23 cellular contexts compared by ENCODE assay signal in genomic region chr4:175422331-175422730, GRCh38.
DNase-seq lines count a peak whose midpoint lies in the region; ATAC-seq and TF ChIP-seq lines count a peak whose summit lies in the region.
"Had no signal": no experiment of that assay in that cellular context is flagged by ENCODE, and none has a peak within 500 bp of the region (broad histone marks: within the 10 kb centered on the region; RNA-seq: fewer than 3 reads in every experiment).

No MANE protein-coding gene starts in this region.

- no CpG with 5 or more reads among the region's 2 CpGs for WGBS in mesenchymal stem cell

- CTCF ChIA-PET in Caco-2 (lab: Charles Lee) = no interaction called here

- H3K4me1 Mint-ChIP-seq in Caco-2 (ENCODE audit: low read depth, unreplicated experiment) = peaks cover 7% of the 10 kb centered on the region
- no peaks in the 10 kb centered on the region for H3K4me1 Mint-ChIP-seq in natural killer cell treated with Interleukin-12 subunit alpha and Interleukin-12 subunit beta and Interleukin-15 and Interleukin-18, amount 100 ng/mL, for 72 hours (ENCODE audit: low read depth in 2 of 2)
- H3K4me1 Mint-ChIP-seq: activated CD4-positive, alpha-beta T cell treated with anti-CD3 and anti-CD28 coated beads for 36 hours; CD14-positive monocyte; central memory CD8-positive, alpha-beta T cell; naive thymus-derived CD4-positive, alpha-beta T cell had no signal

- H3K18ac ChIP-seq in mesenchymal stem cell (ENCODE audit: low read depth in 1 of 2, low read length in 2 of 2) = no peak overlapping the region

- H3K4me1 ChIP-seq in mesenchymal stem cell (ENCODE audit: control insufficient read depth, insufficient read depth, low read depth, low read length) = peaks cover 2% of the 10 kb centered on the region
- peaks cover 5% of the 10 kb centered on the region; the same call in 1 of the 2 replicates for H3K4me1 ChIP-seq in Caco-2
- H3K4me1 ChIP-seq: sigmoid colon had no signal

- no peak overlapping the region for H4K91ac ChIP-seq in mesenchymal stem cell (ENCODE audit: low read length)

- H4K8ac ChIP-seq in mesenchymal stem cell (ENCODE audit: low read length) = no peak overlapping the region

- H3K27ac Mint-ChIP-seq in Caco-2 (ENCODE audit: unreplicated experiment) = no peak overlapping the region
- no peak overlapping the region for H3K27ac Mint-ChIP-seq in natural killer cell treated with Interleukin-12 subunit alpha and Interleukin-12 subunit beta and Interleukin-15 and Interleukin-18, amount 100 ng/mL, for 72 hours
- H3K27ac Mint-ChIP-seq: activated CD4-positive, alpha-beta T cell treated with anti-CD3 and anti-CD28 coated beads for 36 hours; naive thymus-derived CD4-positive, alpha-beta T cell had no signal

- no TSS peak for BruUV-seq in Caco-2 (replicated peaks; lab: Mats Ljungman, UMichigan)

- no peak overlapping the region for H2AK5ac ChIP-seq in mesenchymal stem cell (ENCODE audit: low read length, severe bottlenecking)

- H3K4ac ChIP-seq in mesenchymal stem cell (ENCODE audit: low read depth in 1 of 2, low read length in 2 of 2) = no peak overlapping the region

- no peaks in the 10 kb centered on the region for H3K9me3 Mint-ChIP-seq in Caco-2 (ENCODE audit: unreplicated experiment)
- peaks cover 12% of the 10 kb centered on the region for H3K9me3 Mint-ChIP-seq in natural killer cell treated with Interleukin-12 subunit alpha and Interleukin-12 subunit beta and Interleukin-15 and Interleukin-18, amount 100 ng/mL, for 72 hours
- H3K9me3 Mint-ChIP-seq: activated T-cell treated with anti-CD3 and anti-CD28 coated beads, Interleukin-2, amount 50 U/mL, for 4 hours had no signal

- peaks cover 7% of the 10 kb centered on the region for H3K9me3 ChIP-seq in mesenchymal stem cell (ENCODE audit: control insufficient read depth, low read length)
- H3K9me3 ChIP-seq in Caco-2 = no peaks in the 10 kb centered on the region
- H3K9me3 ChIP-seq in WERI-Rb-1 (ENCODE audit: severe bottlenecking) = no peaks in the 10 kb centered on the region

- H3K4me3 ChIP-seq in mesenchymal stem cell (ENCODE audit: insufficient read depth in 1 of 2, low read depth in 1 of 2, low read length in 2 of 2) (no peak overlapping the region), Caco-2 (ENCODE audit: low read depth, low read length) (no peak overlapping the region), WERI-Rb-1 (ENCODE audit: low read depth, low read length) (no peak overlapping the region)
- H3K4me3 ChIP-seq: PC-9, sigmoid colon had no signal

- no peaks in the 10 kb centered on the region for H3K79me1 ChIP-seq in mesenchymal stem cell (replicated peaks; ENCODE audit: low read length, poor library complexity, severe bottlenecking)

- H3K4me2 ChIP-seq in mesenchymal stem cell (ENCODE audit: low read length, poor library complexity, severe bottlenecking) = no peak overlapping the region
- H3K4me2 ChIP-seq: PC-9 had no signal

- no peak overlapping the region for H2BK120ac ChIP-seq in mesenchymal stem cell (ENCODE audit: low read depth, low read length)

- POLR2A ChIA-PET in Caco-2 (lab: Charles Lee) = no interaction called here

- H3K36me3 Mint-ChIP-seq in Caco-2 (ENCODE audit: insufficient read depth, unreplicated experiment) = no peaks in the 10 kb centered on the region
- H3K36me3 Mint-ChIP-seq in natural killer cell treated with Interleukin-12 subunit alpha and Interleukin-12 subunit beta and Interleukin-15 and Interleukin-18, amount 100 ng/mL, for 72 hours = no peaks in the 10 kb centered on the region
- H3K36me3 Mint-ChIP-seq: CD14-positive monocyte had no signal

- H3K27me3 ChIP-seq in mesenchymal stem cell (ENCODE audit: control insufficient read depth in 1 of 2, insufficient read depth in 1 of 2, low read length in 2 of 2) (no peaks in the 10 kb centered on the region), Caco-2 (replicated peaks; ENCODE audit: control insufficient read depth, insufficient read depth, low read length) (no peaks in the 10 kb centered on the region), WERI-Rb-1 (ENCODE audit: insufficient read depth, low read depth, severe bottlenecking) (no peaks in the 10 kb centered on the region)
- H3K27me3 ChIP-seq: sigmoid colon had no signal

- H3K9ac ChIP-seq in mesenchymal stem cell (ENCODE audit: low read length) = no peak overlapping the region

- no peaks in the 10 kb centered on the region for H3K27me3 Mint-ChIP-seq in Caco-2 (ENCODE audit: insufficient read depth, unreplicated experiment)
- H3K27me3 Mint-ChIP-seq in natural killer cell treated with Interleukin-12 subunit alpha and Interleukin-12 subunit beta and Interleukin-15 and Interleukin-18, amount 100 ng/mL, for 72 hours = no peaks in the 10 kb centered on the region
- H3K27me3 Mint-ChIP-seq: activated CD4-positive, alpha-beta T cell treated with anti-CD3 and anti-CD28 coated beads for 36 hours; central memory CD8-positive, alpha-beta T cell; naive thymus-derived CD4-positive, alpha-beta T cell had no signal

- peak overlapping the region; percentile 63 for H3K27ac ChIP-seq in mesenchymal stem cell (ENCODE audit: low read length, poor library complexity, severe bottlenecking)
- H3K27ac ChIP-seq in WERI-Rb-1 = no peak overlapping the region
- H3K27ac ChIP-seq: PC-9, sigmoid colon had no signal

- TF ChIP-seq CTCF in Caco-2 (IDR thresholded peaks at IDR 0.05; ENCODE audit: insufficient read depth in 1 of 2, low read depth in 1 of 2, low read length in 1 of 2, severe bottlenecking in 1 of 2, unreplicated experiment in 1 of 2) (no peak), WERI-Rb-1 (IDR thresholded peaks at IDR 0.05; ENCODE audit: low read depth, low read length) (no peak)

- H3K4me3 Mint-ChIP-seq in Caco-2 (ENCODE audit: unreplicated experiment) = no peak overlapping the region
- no peak overlapping the region for H3K4me3 Mint-ChIP-seq in natural killer cell treated with Interleukin-12 subunit alpha and Interleukin-12 subunit beta and Interleukin-15 and Interleukin-18, amount 100 ng/mL, for 72 hours
- H3K4me3 Mint-ChIP-seq: activated CD4-positive, alpha-beta T cell treated with anti-CD3 and anti-CD28 coated beads for 36 hours; activated T-cell treated with anti-CD3 and anti-CD28 coated beads, Interleukin-2, amount 50 U/mL, for 4 hours; CD14-positive monocyte; central memory CD8-positive, alpha-beta T cell; naive thymus-derived CD4-positive, alpha-beta T cell had no signal

- H2AFZ ChIP-seq in mesenchymal stem cell (ENCODE audit: low read depth, low read length) = no peak overlapping the region
- H2AFZ ChIP-seq: PC-9 had no signal

- H2BK15ac ChIP-seq in mesenchymal stem cell (ENCODE audit: low read depth, poor library complexity, severe bottlenecking) = no peak overlapping the region

- no peak for ATAC-seq in HG03439 (IDR thresholded peaks at IDR 0.05; ENCODE audit: unreplicated experiment)
- ATAC-seq in natural killer cell treated with Interleukin-12 subunit alpha and Interleukin-12 subunit beta and Interleukin-15 and Interleukin-18, amount 100 ng/mL, for 72 hours = no peak
- ATAC-seq: activated CD4-positive, alpha-beta T cell treated with anti-CD3 and anti-CD28 coated beads for 36 hours; activated T-cell treated with anti-CD3 and anti-CD28 coated beads, Interleukin-2, amount 50 U/mL, for 4 hours; left colon; naive thymus-derived CD4-positive, alpha-beta T cell had no signal

- no peak overlapping the region for H2BK12ac ChIP-seq in mesenchymal stem cell (ENCODE audit: low read length in 2 of 2)

- DNase-seq in AG08396 (ENCODE audit: low spot score) (peak; percentile 35), LHCN-M2 (ENCODE audit: low read depth) (peak; percentile 65), dedifferentiated amniotic fluid mesenchymal stem cell (ENCODE audit: extremely low spot score) (peak; percentile 40), mesenchymal stem cell (no peak), Caco-2 (no peak), WERI-Rb-1 (no peak)
- DNase-seq in natural killer cell treated with Interleukin-12 subunit alpha and Interleukin-12 subunit beta and Interleukin-15 and Interleukin-18, amount 100 ng/mL, for 72 hours (ENCODE audit: low spot score) = no peak
- DNase-seq: activated CD4-positive, alpha-beta T cell treated with anti-CD3 and anti-CD28 coated beads for 36 hours; activated naive CD4-positive, alpha-beta T cell treated with Interleukin-2 at 50 U/mL for 16 hours; activated T-cell treated with anti-CD3 and anti-CD28 coated beads, Interleukin-2, amount 50 U/mL, for 4 hours; effector CD4-positive, alpha-beta T cell; KBM-7; left colon; naive thymus-derived CD4-positive, alpha-beta T cell; NCI-H187 treated with DMSO at 0.1 percent for 48 hours; NCI-H2227 treated with DMSO at 0.1 percent for 48 hours; PC-9; SIG-M5; sigmoid colon; substantia nigra had no signal

- H2BK5ac ChIP-seq in mesenchymal stem cell (ENCODE audit: low read depth, low read length, poor library complexity, severe bottlenecking) = no peak overlapping the region

- no peak overlapping the region for H3K14ac ChIP-seq in mesenchymal stem cell (ENCODE audit: low read length in 2 of 2)

- intact Hi-C loops in Caco-2 (cut with micrococcal nuclease; ENCODE audit: unreplicated experiment) = no loop called here

- no peak overlapping the region for H3K23ac ChIP-seq in mesenchymal stem cell (ENCODE audit: low read length in 2 of 2)

- H3K36me3 ChIP-seq in mesenchymal stem cell (ENCODE audit: control insufficient read depth in 1 of 2, insufficient read depth in 2 of 2, low read depth in 1 of 2, low read length in 2 of 2) (no peaks in the 10 kb centered on the region), Caco-2 (ENCODE audit: control insufficient read depth, insufficient read depth, low read length) (no peaks in the 10 kb centered on the region), WERI-Rb-1 (no peaks in the 10 kb centered on the region)
- H3K36me3 ChIP-seq: sigmoid colon had no signal

Comparison
In these comparisons a context has a peak if more than half of its experiments do, and no peak if none do; other contexts are left out.
1. DNase-seq: peak in AG08396 (single experiment), LHCN-M2 (single experiment) and dedifferentiated amniotic fluid mesenchymal stem cell (single experiment); none in mesenchymal stem cell (single experiment), Caco-2 (0 of 2), WERI-Rb-1 (single experiment) and natural killer cell treated with Interleukin-12 subunit alpha and Interleukin-12 subunit beta and Interleukin-15 and Interleukin-18, amount 100 ng/mL, for 72 hours (single experiment).